In the genomic region with DNA sequence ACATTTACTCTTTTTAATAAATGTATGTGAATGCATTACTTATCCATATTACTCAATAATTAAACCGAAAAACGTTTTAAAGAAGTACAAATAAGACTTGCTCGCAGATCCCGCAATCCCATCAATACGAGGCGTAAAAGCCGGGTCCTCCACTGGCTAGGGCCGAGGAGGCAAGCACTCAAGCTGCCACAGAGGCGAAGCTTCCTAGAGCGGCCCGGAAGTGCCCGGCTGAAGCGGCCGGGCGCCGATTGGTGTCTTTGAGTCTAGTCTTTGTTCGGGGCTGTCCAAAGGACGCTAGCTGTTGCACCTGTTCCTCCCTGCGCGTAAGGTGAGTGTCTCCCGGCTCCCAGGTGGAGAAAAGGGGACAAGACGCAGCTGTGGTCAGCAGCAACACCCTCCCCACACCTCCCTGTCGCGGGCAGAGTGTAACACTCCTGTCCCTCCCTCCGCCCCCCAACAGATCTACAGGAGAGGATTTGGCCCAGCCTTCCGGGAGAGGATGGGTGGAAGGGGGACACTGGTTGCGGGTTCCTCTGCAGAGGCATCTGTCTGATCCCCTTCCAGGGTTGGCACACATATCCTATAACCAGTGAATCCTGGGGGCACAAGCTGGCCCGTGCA, we compare ENCODE assay signal across 8 cellular contexts. TPM values are rescaled to one million over a fixed set of nuclear protein-coding genes. Genes with fewer than 3 reads are reported as not detected.
DNase-seq lines count a peak whose midpoint lies in the region; ATAC-seq and TF ChIP-seq lines count a peak whose summit lies in the region.

ZSCAN16 (plus strand) TSS at position 260 of the 621 bp plus-strand sequence. CDS start 835 bp downstream, outside the sequence.

- under 1% methylated on average over 28 of the region's 28 CpGs for WGBS in right cardiac atrium
- 1% methylated on average over 28 of the region's 28 CpGs for WGBS in psoas muscle, 3 donors
- WGBS in aorta, 2 donors, result 0 to 1% methylated on average over 28 of the region's 28 CpGs

- H3K27ac ChIP-seq in right cardiac atrium (ENCODE audit: low read length), result peak within 1 kb of the TSS; percentile 49
- H3K27ac ChIP-seq in psoas muscle, result peak within 1 kb of the TSS; percentile 74
- H3K27ac ChIP-seq in aorta (ENCODE audit: low read depth in 1 of 2, low read length in 2 of 2), result peak within 1 kb of the TSS in 1 of 2 donors; percentile 55

- H3K9me3 ChIP-seq in T-helper 17 cell (ENCODE audit: control insufficient read depth, low read length, poor library complexity, severe bottlenecking), result no peaks in the 10 kb centered on the region
- no peaks in the 10 kb centered on the region for H3K9me3 ChIP-seq in right cardiac atrium (ENCODE audit: control insufficient read depth, low read length)
- no peaks in the 10 kb centered on the region for H3K9me3 ChIP-seq in psoas muscle
- H3K9me3 ChIP-seq in aorta (ENCODE audit: control insufficient read depth, low read length), result no peaks in the 10 kb centered on the region

- peak; percentile 74 for DNase-seq in GM13977 (ENCODE audit: low spot score)
- DNase-seq in NCI-H146 (lab: John Stamatoyannopoulos, UW), result peak; percentile 95
- DNase-seq in T-helper 17 cell, result peak; percentile 51 to 63 (median 60)
- DNase-seq in astrocyte of the cerebellum (ENCODE audit: low read depth), result peak; percentile 52
- DNase-seq in right cardiac atrium, result peak; percentile 86 to 94 (median 91)
- peak; percentile 83 to 92 for DNase-seq in psoas muscle
- peak; percentile 85 to 94 for DNase-seq in aorta

- peaks cover 20% of the 10 kb centered on the region for H3K36me3 Mint-ChIP-seq in T-helper 17 cell (ENCODE audit: low read depth)

- no peaks in the 10 kb centered on the region for H3K27me3 Mint-ChIP-seq in T-helper 17 cell

- H3K4me1 ChIP-seq in right cardiac atrium (ENCODE audit: control insufficient read depth, insufficient read depth, low read length) (peaks cover 1% of the 10 kb centered on the region), psoas muscle (peaks cover 3% of the 10 kb centered on the region), aorta (ENCODE audit: control insufficient read depth in 1 of 2, insufficient read depth in 2 of 2, low read length in 2 of 2) (no peaks in the 10 kb centered on the region)

- in situ Hi-C loops in GM13977 (cut with MboI; ENCODE audit: low pct_unique_long_range_greater_than_20kb, low sequenced_read_pairs, unreplicated experiment) (no loop called here), astrocyte of the cerebellum (cut with HindIII; ENCODE audit: low sequenced_read_pairs) (no loop called here)

- H3K27me3 ChIP-seq in right cardiac atrium (ENCODE audit: control insufficient read depth, insufficient read depth), result no peaks in the 10 kb centered on the region
- no peaks in the 10 kb centered on the region for H3K27me3 ChIP-seq in psoas muscle (ENCODE audit: insufficient read depth in 3 of 3, low read length in 2 of 3)
- no peaks in the 10 kb centered on the region for H3K27me3 ChIP-seq in aorta (ENCODE audit: control insufficient read depth in 1 of 2, insufficient read depth in 2 of 2, low read length in 1 of 2)

- TF ChIP-seq CTCF in GM13977 (IDR thresholded peaks at IDR 0.05; ENCODE audit: extremely low read depth, insufficient read depth, missing control alignments) (no peak), astrocyte of the cerebellum (IDR thresholded peaks at IDR 0.05; ENCODE audit: low read depth, low read length, missing control alignments) (no peak), psoas muscle (IDR thresholded peaks at IDR 0.05) (no peak)

- H3K27ac Mint-ChIP-seq in T-helper 17 cell, result peak within 1 kb of the TSS; percentile 100

- H3K4me3 ChIP-seq in astrocyte of the cerebellum (ENCODE audit: low read depth, low read length), result peak within 1 kb of the TSS; percentile 53
- H3K4me3 ChIP-seq in right cardiac atrium (ENCODE audit: low read length), result peak within 1 kb of the TSS; percentile 61
- H3K4me3 ChIP-seq in psoas muscle, result peak within 1 kb of the TSS; percentile 77
- peak within 1 kb of the TSS; percentile 33 to 65 for H3K4me3 ChIP-seq in aorta (ENCODE audit: low read length in 2 of 2)

- H3K36me3 ChIP-seq in psoas muscle (ENCODE audit: insufficient read depth in 1 of 2, low read depth in 1 of 2), result peaks cover 0 to 58% of the 10 kb centered on the region in 2 donors
- H3K36me3 ChIP-seq in aorta (ENCODE audit: control insufficient read depth in 1 of 2, insufficient read depth in 2 of 2, low read length in 1 of 2), result peaks cover under 1 to 4% of the 10 kb centered on the region in 2 donors

- H3K4me3 Mint-ChIP-seq in T-helper 17 cell, result peak within 1 kb of the TSS; percentile 92

- H3K4me1 Mint-ChIP-seq in T-helper 17 cell, result peaks cover 53% of the 10 kb centered on the region

- peak; percentile 100 for ATAC-seq in HG02798 (IDR thresholded peaks at IDR 0.05; ENCODE audit: poor library complexity, unreplicated experiment)
- ATAC-seq in T-helper 17 cell, result peak; percentile 76
- peak; percentile 98 to 100 for ATAC-seq in right cardiac atrium
- peak; percentile 96 to 100 (median 98) for ATAC-seq in psoas muscle
- ATAC-seq in aorta (ENCODE audit: low FRiP score), result peak; percentile 95

- intact Hi-C loops in right cardiac atrium (cut with DNase I), result loop anchor here in 1 of 4 donors (10.0 kb wide), 1 partner anchor 260 kb away; no protein-coding TSS in a partner anchor
- intact Hi-C loops in psoas muscle (cut with DNase I), result loop anchor here in 1 of 2 donors (5.0 kb wide), 1 partner anchor 1993 kb away; no protein-coding TSS in a partner anchor
- intact Hi-C loops in aorta (cut with DNase I), result loop anchor here in 1 of 2 donors (5.0 kb wide), 1 partner anchor 42 kb away; the partner anchor contains the start of gene ZNF165

RNA-seq across cellular contexts. Expression of gene ZSCAN16, which starts in this region (rescaled TPM):
- total RNA-seq in T-helper 17 cell (1 to 10 TPM; 7.8 to 8.3 TPM), right cardiac atrium (1 to 10 TPM; 2.5 to 3.2 (median 2.8) TPM), psoas muscle (1 to 10 TPM in 3 of 4 donors, under 1 TPM in 1; 0.96 to 3.1 (median 1.7) TPM), aorta (1 to 10 TPM; 4.4 to 5.0 TPM)
- polyA plus RNA-seq in right cardiac atrium (2.9 TPM), psoas muscle (1 to 10 TPM; 1.7 to 7.1 (median 3.1) TPM), aorta (1 to 10 TPM; 4.5 to 7.3 TPM)
